In genomic region chr6:75934643-75935472, GRCh38 we compare ENCODE assay signal across 8 cellular contexts.
A peak's percentile ranks its signal among the peaks of the same experiment; 100 is the strongest.
DNase-seq lines count a peak whose midpoint lies in the region; FAIRE-seq and TF ChIP-seq lines count a peak whose summit lies in the region.

No MANE protein-coding gene starts in this region.

- no peaks in the 10 kb centered on the region for H3K79me2 ChIP-seq in Karpas-422 (ENCODE audit: low read length)

- no peak overlapping the region for H3K9ac ChIP-seq in Karpas-422 (ENCODE audit: low read length)

- no peak overlapping the region for H2AFZ ChIP-seq in Karpas-422 (ENCODE audit: low read length)

- DNase-seq in activated effector memory CD4-positive, alpha-beta T cell treated with anti-CD3 and anti-CD28 coated beads, Interleukin-2, amount 50 U/mL, for 16 hours: peak; percentile 68
- no peak for DNase-seq in activated effector memory CD4-positive, alpha-beta T cell treated with Interleukin-2 at 50 U/mL for 16 hours
- peak; percentile 42 for DNase-seq in H54 (ENCODE audit: insufficient read length, low spot score)
- DNase-seq in Karpas-422: peak; percentile 85
- peak; percentile 30 for DNase-seq in RCC 7860 (ENCODE audit: low spot score)
- peak; percentile 42 for DNase-seq in brain pericyte (ENCODE audit: low read depth, low spot score)
- DNase-seq in skeletal muscle cell (ENCODE audit: low read depth): peak; percentile 44

- no peak overlapping the region for H3K4me3 ChIP-seq in Karpas-422 (ENCODE audit: low read length)
- peak overlapping the region; percentile 5; the same call in 1 of the 2 replicates for H3K4me3 ChIP-seq in iPS-18c (ENCODE audit: insufficient read depth, low read depth, low read length)
- H3K4me3 ChIP-seq in skeletal muscle cell (ENCODE audit: low read depth, low read length): peak overlapping the region; percentile 49

- FAIRE-seq in H54 (lab: Jason Lieb, UNC) (peak; percentile 94), RCC 7860 (lab: Jason Lieb, UNC) (no peak)

- no peaks in the 10 kb centered on the region for H3K9me2 ChIP-seq in Karpas-422 (replicated peaks; ENCODE audit: insufficient read depth, low read length)

- H3K27me3 ChIP-seq in Karpas-422 (ENCODE audit: low read length): no peaks in the 10 kb centered on the region

- H4K20me1 ChIP-seq in Karpas-422 (ENCODE audit: insufficient read depth, low read depth, low read length): no peaks in the 10 kb centered on the region

- TF ChIP-seq POLR2A in H54 (IDR thresholded peaks at IDR 0.05; ENCODE audit: low read depth, low read length): no peak

- H3K36me3 ChIP-seq in Karpas-422 (ENCODE audit: insufficient read depth, low read length): no peaks in the 10 kb centered on the region

- H3K9me3 ChIP-seq in Karpas-422 (ENCODE audit: low read length) (no peaks in the 10 kb centered on the region), iPS-18c (ENCODE audit: control insufficient read depth, insufficient read depth, low read length) (no peaks in the 10 kb centered on the region)

- no peaks in the 10 kb centered on the region for H3K4me1 ChIP-seq in Karpas-422 (ENCODE audit: low read length)

- H3K4me2 ChIP-seq in Karpas-422 (ENCODE audit: low read depth, low read length, poor library complexity, severe bottlenecking): no peak overlapping the region

- no peak overlapping the region for H3K27ac ChIP-seq in Karpas-422 (ENCODE audit: low read length)
